2 cellular contexts compared by ENCODE assay signal in genomic region chr3:170949211-170949610, GRCh38.
TF ChIP-seq lines count a peak whose summit lies in the region.

No MANE protein-coding gene starts in this region.

TF ChIP-seq in liver, 16 proteins besides CTCF, POLR2A, EP300 and RAD21:
- TF ChIP-seq REST (IDR thresholded peaks at IDR 0.05) (no peak), SP1 (IDR thresholded peaks at IDR 0.05) (no peak), HNF4A (conservative IDR thresholded peaks at IDR 0.05) (peak; percentile 18 to 30), RXRA (IDR thresholded peaks at IDR 0.05) (peak in 1 of 2 donors; percentile 28), FOXA2 (IDR thresholded peaks at IDR 0.05) (peak; percentile 9)

TF ChIP-seq in HepG2, 621 proteins besides CTCF, POLR2A, EP300 and RAD21:
- no peak for TF ChIP-seq ZFP1 (CRISPR knock-in tag; IDR thresholded peaks at IDR 0.05)
- TF ChIP-seq FOXM1 (CRISPR knock-in tag; IDR thresholded peaks at IDR 0.05): no peak
- no peak for TF ChIP-seq FOXC1 (CRISPR knock-in tag; IDR thresholded peaks at IDR 0.05; ENCODE audit: borderline replicate concordance)
- TF ChIP-seq ARID4A (CRISPR knock-in tag; IDR thresholded peaks at IDR 0.05; ENCODE audit: borderline replicate concordance): no peak
- no peak for TF ChIP-seq ZNF816 (CRISPR knock-in tag; IDR thresholded peaks at IDR 0.05; ENCODE audit: borderline replicate concordance)
- no peak for TF ChIP-seq ZNF749 (CRISPR knock-in tag; IDR thresholded peaks at IDR 0.05; ENCODE audit: borderline replicate concordance)
- TF ChIP-seq TBX2 (CRISPR knock-in tag; IDR thresholded peaks at IDR 0.05; ENCODE audit: borderline replicate concordance): no peak
- no peak for TF ChIP-seq IRF2 (CRISPR knock-in tag; IDR thresholded peaks at IDR 0.05)
- TF ChIP-seq ZNF546 (CRISPR knock-in tag; conservative IDR thresholded peaks at IDR 0.05): no peak
